1 cellular context compared by ENCODE assay signal in the genomic region with DNA sequence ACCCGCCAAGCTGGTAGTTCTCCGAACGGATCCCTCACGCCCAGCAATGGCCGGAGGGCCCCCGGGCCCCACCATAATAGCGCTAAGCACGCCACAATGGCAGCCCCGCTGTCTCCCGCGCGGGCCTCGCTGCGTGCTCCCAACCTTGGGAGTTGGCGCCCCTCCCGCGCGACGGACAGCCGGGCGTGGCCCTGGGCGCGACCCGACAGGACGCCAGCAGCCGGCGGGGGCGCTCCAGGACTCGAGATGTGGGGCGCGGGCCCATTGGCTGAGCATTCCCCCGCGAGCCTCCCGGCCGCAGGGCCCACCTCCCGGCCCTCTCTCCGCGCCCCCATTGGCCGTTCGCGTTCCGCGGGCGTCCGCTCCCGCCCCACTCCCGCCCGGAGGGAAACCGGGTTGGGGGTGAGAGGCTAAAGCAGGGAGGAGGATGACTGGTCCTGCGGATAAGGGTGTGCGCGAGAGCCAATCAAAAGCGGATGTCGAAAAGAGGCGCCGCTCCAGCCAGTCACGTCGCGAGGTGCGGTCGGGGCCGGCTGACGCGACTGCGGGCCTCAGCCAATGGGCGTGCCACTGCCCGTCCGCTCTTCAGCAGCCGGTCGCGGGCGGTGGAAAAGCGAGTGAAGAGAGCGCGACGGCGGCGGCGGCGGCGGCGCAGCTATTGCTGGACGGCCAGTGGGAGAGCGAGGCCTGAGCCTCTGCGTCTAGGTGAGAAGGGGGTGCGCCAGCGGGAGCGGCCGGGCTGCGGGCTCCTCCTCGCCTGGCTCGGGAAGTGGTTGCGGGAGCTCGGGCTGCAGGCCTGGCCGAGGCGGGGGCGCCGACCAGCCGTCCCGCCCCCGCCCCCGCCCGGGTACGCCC.
TF ChIP-seq lines count a peak whose summit lies in the region.

A gene with protein sequence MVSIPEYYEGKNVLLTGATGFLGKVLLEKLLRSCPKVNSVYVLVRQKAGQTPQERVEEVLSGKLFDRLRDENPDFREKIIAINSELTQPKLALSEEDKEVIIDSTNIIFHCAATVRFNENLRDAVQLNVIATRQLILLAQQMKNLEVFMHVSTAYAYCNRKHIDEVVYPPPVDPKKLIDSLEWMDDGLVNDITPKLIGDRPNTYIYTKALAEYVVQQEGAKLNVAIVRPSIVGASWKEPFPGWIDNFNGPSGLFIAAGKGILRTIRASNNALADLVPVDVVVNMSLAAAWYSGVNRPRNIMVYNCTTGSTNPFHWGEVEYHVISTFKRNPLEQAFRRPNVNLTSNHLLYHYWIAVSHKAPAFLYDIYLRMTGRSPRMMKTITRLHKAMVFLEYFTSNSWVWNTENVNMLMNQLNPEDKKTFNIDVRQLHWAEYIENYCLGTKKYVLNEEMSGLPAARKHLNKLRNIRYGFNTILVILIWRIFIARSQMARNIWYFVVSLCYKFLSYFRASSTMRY (plus strand): TSS at position 567 of the 855 bp plus-strand sequence. CDS start 26,098 bp downstream, outside the sequence.

TF ChIP-seq in K562, 482 proteins besides CTCF, POLR2A, EP300 and RAD21 (continued from another document and continues in another):
- TF ChIP-seq, protein P1, sequence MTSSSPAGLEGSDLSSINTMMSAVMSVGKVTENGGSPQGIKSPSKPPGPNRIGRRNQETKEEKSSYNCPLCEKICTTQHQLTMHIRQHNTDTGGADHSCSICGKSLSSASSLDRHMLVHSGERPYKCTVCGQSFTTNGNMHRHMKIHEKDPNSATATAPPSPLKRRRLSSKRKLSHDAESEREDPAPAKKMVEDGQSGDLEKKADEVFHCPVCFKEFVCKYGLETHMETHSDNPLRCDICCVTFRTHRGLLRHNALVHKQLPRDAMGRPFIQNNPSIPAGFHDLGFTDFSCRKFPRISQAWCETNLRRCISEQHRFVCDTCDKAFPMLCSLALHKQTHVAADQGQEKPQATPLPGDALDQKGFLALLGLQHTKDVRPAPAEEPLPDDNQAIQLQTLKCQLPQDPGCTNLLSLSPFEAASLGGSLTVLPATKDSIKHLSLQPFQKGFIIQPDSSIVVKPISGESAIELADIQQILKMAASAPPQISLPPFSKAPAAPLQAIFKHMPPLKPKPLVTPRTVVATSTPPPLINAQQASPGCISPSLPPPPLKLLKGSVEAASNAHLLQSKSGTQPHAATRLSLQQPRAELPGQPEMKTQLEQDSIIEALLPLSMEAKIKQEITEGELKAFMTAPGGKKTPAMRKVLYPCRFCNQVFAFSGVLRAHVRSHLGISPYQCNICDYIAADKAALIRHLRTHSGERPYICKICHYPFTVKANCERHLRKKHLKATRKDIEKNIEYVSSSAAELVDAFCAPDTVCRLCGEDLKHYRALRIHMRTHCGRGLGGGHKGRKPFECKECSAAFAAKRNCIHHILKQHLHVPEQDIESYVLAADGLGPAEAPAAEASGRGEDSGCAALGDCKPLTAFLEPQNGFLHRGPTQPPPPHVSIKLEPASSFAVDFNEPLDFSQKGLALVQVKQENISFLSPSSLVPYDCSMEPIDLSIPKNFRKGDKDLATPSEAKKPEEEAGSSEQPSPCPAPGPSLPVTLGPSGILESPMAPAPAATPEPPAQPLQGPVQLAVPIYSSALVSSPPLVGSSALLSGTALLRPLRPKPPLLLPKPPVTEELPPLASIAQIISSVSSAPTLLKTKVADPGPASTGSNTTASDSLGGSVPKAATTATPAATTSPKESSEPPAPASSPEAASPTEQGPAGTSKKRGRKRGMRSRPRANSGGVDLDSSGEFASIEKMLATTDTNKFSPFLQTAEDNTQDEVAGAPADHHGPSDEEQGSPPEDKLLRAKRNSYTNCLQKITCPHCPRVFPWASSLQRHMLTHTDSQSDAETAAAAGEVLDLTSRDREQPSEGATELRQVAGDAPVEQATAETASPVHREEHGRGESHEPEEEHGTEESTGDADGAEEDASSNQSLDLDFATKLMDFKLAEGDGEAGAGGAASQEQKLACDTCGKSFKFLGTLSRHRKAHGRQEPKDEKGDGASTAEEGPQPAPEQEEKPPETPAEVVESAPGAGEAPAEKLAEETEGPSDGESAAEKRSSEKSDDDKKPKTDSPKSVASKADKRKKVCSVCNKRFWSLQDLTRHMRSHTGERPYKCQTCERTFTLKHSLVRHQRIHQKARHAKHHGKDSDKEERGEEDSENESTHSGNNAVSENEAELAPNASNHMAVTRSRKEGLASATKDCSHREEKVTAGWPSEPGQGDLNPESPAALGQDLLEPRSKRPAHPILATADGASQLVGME (CRISPR knock-in tag; IDR thresholded peaks at IDR 0.05), result peak; percentile 60; the same call in 1 of the 2 replicates
- TF ChIP-seq SMARCE1 (IDR thresholded peaks at IDR 0.05) (no peak), KDM2B (CRISPR knock-in tag; IDR thresholded peaks at IDR 0.05) (no peak), SIRT6 (IDR thresholded peaks at IDR 0.05; ENCODE audit: low read depth, low read length) (no peak), SRSF3 (IDR thresholded peaks at IDR 0.05; ENCODE audit: insufficient read depth, low read length) (no peak), ZSCAN32 (CRISPR knock-in tag; IDR thresholded peaks at IDR 0.05) (no peak), HMG20B (CRISPR knock-in tag; IDR thresholded peaks at IDR 0.05) (no peak), HDAC6 (IDR thresholded peaks at IDR 0.05; ENCODE audit: low read depth, low read length) (no peak), ZNF584 (CRISPR knock-in tag; IDR thresholded peaks at IDR 0.05; ENCODE audit: low read depth) (0 out of 2 replicates have a peak, but pooled peaks have one; percentile 50), ZZZ3 (IDR thresholded peaks at IDR 0.05) (no peak), FOXA3 (CRISPR knock-in tag; conservative IDR thresholded peaks at IDR 0.05 in 1 of 2, IDR thresholded peaks at IDR 0.05 in 1 of 2) (peak in 1 of 2 experiments; percentile 58; a peak in 1 of 4 replicates), NFE2 (IDR thresholded peaks at IDR 0.05; ENCODE audit: low read depth) (0 out of 2 replicates have a peak, but pooled peaks have one; percentile 8)
- TF ChIP-seq, protein P2, sequence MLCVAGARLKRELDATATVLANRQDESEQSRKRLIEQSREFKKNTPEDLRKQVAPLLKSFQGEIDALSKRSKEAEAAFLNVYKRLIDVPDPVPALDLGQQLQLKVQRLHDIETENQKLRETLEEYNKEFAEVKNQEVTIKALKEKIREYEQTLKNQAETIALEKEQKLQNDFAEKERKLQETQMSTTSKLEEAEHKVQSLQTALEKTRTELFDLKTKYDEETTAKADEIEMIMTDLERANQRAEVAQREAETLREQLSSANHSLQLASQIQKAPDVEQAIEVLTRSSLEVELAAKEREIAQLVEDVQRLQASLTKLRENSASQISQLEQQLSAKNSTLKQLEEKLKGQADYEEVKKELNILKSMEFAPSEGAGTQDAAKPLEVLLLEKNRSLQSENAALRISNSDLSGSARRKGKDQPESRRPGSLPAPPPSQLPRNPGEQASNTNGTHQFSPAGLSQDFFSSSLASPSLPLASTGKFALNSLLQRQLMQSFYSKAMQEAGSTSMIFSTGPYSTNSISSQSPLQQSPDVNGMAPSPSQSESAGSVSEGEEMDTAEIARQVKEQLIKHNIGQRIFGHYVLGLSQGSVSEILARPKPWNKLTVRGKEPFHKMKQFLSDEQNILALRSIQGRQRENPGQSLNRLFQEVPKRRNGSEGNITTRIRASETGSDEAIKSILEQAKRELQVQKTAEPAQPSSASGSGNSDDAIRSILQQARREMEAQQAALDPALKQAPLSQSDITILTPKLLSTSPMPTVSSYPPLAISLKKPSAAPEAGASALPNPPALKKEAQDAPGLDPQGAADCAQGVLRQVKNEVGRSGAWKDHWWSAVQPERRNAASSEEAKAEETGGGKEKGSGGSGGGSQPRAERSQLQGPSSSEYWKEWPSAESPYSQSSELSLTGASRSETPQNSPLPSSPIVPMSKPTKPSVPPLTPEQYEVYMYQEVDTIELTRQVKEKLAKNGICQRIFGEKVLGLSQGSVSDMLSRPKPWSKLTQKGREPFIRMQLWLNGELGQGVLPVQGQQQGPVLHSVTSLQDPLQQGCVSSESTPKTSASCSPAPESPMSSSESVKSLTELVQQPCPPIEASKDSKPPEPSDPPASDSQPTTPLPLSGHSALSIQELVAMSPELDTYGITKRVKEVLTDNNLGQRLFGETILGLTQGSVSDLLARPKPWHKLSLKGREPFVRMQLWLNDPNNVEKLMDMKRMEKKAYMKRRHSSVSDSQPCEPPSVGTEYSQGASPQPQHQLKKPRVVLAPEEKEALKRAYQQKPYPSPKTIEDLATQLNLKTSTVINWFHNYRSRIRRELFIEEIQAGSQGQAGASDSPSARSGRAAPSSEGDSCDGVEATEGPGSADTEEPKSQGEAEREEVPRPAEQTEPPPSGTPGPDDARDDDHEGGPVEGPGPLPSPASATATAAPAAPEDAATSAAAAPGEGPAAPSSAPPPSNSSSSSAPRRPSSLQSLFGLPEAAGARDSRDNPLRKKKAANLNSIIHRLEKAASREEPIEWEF (CRISPR knock-in tag; IDR thresholded peaks at IDR 0.05), result no peak
- TF ChIP-seq, protein P3, sequence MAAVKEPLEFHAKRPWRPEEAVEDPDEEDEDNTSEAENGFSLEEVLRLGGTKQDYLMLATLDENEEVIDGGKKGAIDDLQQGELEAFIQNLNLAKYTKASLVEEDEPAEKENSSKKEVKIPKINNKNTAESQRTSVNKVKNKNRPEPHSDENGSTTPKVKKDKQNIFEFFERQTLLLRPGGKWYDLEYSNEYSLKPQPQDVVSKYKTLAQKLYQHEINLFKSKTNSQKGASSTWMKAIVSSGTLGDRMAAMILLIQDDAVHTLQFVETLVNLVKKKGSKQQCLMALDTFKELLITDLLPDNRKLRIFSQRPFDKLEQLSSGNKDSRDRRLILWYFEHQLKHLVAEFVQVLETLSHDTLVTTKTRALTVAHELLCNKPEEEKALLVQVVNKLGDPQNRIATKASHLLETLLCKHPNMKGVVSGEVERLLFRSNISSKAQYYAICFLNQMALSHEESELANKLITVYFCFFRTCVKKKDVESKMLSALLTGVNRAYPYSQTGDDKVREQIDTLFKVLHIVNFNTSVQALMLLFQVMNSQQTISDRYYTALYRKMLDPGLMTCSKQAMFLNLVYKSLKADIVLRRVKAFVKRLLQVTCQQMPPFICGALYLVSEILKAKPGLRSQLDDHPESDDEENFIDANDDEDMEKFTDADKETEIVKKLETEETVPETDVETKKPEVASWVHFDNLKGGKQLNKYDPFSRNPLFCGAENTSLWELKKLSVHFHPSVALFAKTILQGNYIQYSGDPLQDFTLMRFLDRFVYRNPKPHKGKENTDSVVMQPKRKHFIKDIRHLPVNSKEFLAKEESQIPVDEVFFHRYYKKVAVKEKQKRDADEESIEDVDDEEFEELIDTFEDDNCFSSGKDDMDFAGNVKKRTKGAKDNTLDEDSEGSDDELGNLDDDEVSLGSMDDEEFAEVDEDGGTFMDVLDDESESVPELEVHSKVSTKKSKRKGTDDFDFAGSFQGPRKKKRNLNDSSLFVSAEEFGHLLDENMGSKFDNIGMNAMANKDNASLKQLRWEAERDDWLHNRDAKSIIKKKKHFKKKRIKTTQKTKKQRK (IDR thresholded peaks at IDR 0.05; ENCODE audit: borderline replicate concordance, low read depth, low read length), result peak; percentile 27; the same call in 1 of the 2 replicates
- TF ChIP-seq, protein P4, sequence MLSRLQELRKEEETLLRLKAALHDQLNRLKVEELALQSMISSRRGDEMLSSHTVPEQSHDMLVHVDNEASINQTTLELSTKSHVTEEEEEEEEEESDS (CRISPR knock-in tag; IDR thresholded peaks at IDR 0.05), result no peak
- TF ChIP-seq, protein P5, sequence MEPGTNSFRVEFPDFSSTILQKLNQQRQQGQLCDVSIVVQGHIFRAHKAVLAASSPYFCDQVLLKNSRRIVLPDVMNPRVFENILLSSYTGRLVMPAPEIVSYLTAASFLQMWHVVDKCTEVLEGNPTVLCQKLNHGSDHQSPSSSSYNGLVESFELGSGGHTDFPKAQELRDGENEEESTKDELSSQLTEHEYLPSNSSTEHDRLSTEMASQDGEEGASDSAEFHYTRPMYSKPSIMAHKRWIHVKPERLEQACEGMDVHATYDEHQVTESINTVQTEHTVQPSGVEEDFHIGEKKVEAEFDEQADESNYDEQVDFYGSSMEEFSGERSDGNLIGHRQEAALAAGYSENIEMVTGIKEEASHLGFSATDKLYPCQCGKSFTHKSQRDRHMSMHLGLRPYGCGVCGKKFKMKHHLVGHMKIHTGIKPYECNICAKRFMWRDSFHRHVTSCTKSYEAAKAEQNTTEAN (CRISPR knock-in tag; IDR thresholded peaks at IDR 0.05), result no peak
- TF ChIP-seq, protein P6, sequence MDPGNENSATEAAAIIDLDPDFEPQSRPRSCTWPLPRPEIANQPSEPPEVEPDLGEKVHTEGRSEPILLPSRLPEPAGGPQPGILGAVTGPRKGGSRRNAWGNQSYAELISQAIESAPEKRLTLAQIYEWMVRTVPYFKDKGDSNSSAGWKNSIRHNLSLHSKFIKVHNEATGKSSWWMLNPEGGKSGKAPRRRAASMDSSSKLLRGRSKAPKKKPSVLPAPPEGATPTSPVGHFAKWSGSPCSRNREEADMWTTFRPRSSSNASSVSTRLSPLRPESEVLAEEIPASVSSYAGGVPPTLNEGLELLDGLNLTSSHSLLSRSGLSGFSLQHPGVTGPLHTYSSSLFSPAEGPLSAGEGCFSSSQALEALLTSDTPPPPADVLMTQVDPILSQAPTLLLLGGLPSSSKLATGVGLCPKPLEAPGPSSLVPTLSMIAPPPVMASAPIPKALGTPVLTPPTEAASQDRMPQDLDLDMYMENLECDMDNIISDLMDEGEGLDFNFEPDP (CRISPR knock-in tag; IDR thresholded peaks at IDR 0.05), result no peak
- TF ChIP-seq, protein P7, sequence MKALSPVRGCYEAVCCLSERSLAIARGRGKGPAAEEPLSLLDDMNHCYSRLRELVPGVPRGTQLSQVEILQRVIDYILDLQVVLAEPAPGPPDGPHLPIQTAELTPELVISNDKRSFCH (CRISPR knock-in tag; IDR thresholded peaks at IDR 0.05), result no peak
- TF ChIP-seq, protein P7 (tag; IDR thresholded peaks at IDR 0.05), result peak; percentile 80
